In genomic region chr1:218284377-218284916, GRCh38 we compare ENCODE assay signal across 8 cellular contexts. TPM values are rescaled to one million over a fixed set of nuclear protein-coding genes. Genes with fewer than 3 reads are reported as not detected.
DNase-seq lines count a peak whose midpoint lies in the region; ATAC-seq and TF ChIP-seq lines count a peak whose summit lies in the region.

No MANE protein-coding gene starts in this region.

- intact Hi-C loops in posterior cingulate gyrus (cut with DNase I) = no loop called here

- DNase-seq in DMS 273 (lab: John Stamatoyannopoulos, UW; ENCODE audit: unreplicated experiment) = peak; percentile 64
- DNase-seq in DMS 273 treated with DMSO at 0.1 percent for 48 hours (lab: John Stamatoyannopoulos, UW) = no peak
- peak in 1 of 34 experiments; percentile 5 for DNase-seq in T-cell
- DNase-seq in foreskin fibroblast = no peak
- DNase-seq in posterior cingulate gyrus = peak in 9 of 10 donors; percentile 15 to 89 (median 30)
- no peak for DNase-seq in GM19238 (ENCODE audit: insufficient read length, low spot score)
- DNase-seq in NCI-H1417 treated with DMSO at 0.1 percent for 48 hours (lab: John Stamatoyannopoulos, UW) = no peak

- H3K36me3 Mint-ChIP-seq in T-cell = peaks cover 3% of the 10 kb centered on the region

- peak overlapping the region; percentile 86 to 99 for H3K4me3 ChIP-seq in foreskin fibroblast (ENCODE audit: low read depth in 1 of 2, low read length in 2 of 2)

- H3K4me1 Mint-ChIP-seq in T-cell = peaks cover 34 to 45% (median 42%) of the 10 kb centered on the region in 3 donors

- TF ChIP-seq CTCF in foreskin fibroblast (IDR thresholded peaks at IDR 0.05; ENCODE audit: low read depth, low read length) = no peak

- H3K27me3 Mint-ChIP-seq in T-cell = peaks cover 5 to 8% of the 10 kb centered on the region in 2 donors

- ATAC-seq in HG02884 (IDR thresholded peaks at IDR 0.05; ENCODE audit: unreplicated experiment) (peak; percentile 21), T-cell (replicated peaks in 1 of 4) (peak in 1 of 4 experiments; percentile 25)

- H3K9me3 Mint-ChIP-seq in T-cell = peaks cover 0 to 7% (median 2%) of the 10 kb centered on the region in 3 donors

- H3K27ac Mint-ChIP-seq in T-cell = peak overlapping the region; percentile 96 to 98

- POLR2A ChIA-PET in T-cell (lab: Charles Lee) = no interaction called here

- peak overlapping the region; percentile 92 to 100 (median 100) for H3K4me3 Mint-ChIP-seq in T-cell

- CTCF ChIA-PET in T-cell (lab: Charles Lee) = interaction anchor here (1.0 to 1.3 kb wide), 3 partner anchors 18 to 654 kb away, joined by 3 to 4 read pairs (median 3); partner anchors contain the start of genes GPATCH2 (in 1 of the 2) and SPATA17 (in 1 of the 2)

RNA-seq across cellular contexts. Expression of gene RRP15, which starts 0.6 kb away (rescaled TPM):
- 10 to 100 TPM; 11.7 to 20.9 (median 17.0) TPM for total RNA-seq in T-cell

Comparison
In these comparisons a context has a peak if more than half of its experiments do, and no peak if none do; other contexts are left out.
1. DNase-seq: peak in DMS 273 (single experiment) and posterior cingulate gyrus (9 of 10); none in DMS 273 treated with DMSO at 0.1 percent for 48 hours (single experiment), foreskin fibroblast (0 of 2), GM19238 (single experiment) and NCI-H1417 treated with DMSO at 0.1 percent for 48 hours (single experiment).